9 cellular contexts compared by ENCODE assay signal in genomic region chr17:74452027-74452840, GRCh38. TPM values are rescaled to one million over a fixed set of nuclear protein-coding genes. Genes with fewer than 3 reads are reported as not detected.
DNase-seq lines count a peak whose midpoint lies in the region; ATAC-seq and TF ChIP-seq lines count a peak whose summit lies in the region.
"Had no signal": no experiment of that assay in that cellular context is flagged by ENCODE, and none has a peak within 500 bp of the region (broad histone marks: within the 10 kb centered on the region; RNA-seq: fewer than 3 reads in every experiment).

No MANE protein-coding gene starts in this region.

- H3K9me3 ChIP-seq in thyroid gland = no peaks in the 10 kb centered on the region

- peaks cover 17% of the 10 kb centered on the region for H3K27me3 Mint-ChIP-seq in activated CD4-positive, alpha-beta T cell treated with anti-CD3 and anti-CD28 coated beads, Interleukin-2, amount 10 ng/mL, durations not matched to agents 24 days and 14 days
- peaks cover 20% of the 10 kb centered on the region for H3K27me3 Mint-ChIP-seq in T-helper 1 cell treated with Interleukin-12 subunit alpha and Interleukin-12 subunit beta and Interleukin-4 antibody, amounts not matched to agents 30 μg/mL and 1 μg/mL, for 36 hours (ENCODE audit: low read depth)
- no peaks in the 10 kb centered on the region for H3K27me3 Mint-ChIP-seq in activated T-cell treated with anti-CD3 and anti-CD28 coated beads, Interleukin-2, amount 50 U/mL, for 4 hours (ENCODE audit: low read depth)

- no peak overlapping the region for H3K4me3 ChIP-seq in thyroid gland (replicated peaks in 1 of 3)

- H3K4me1 Mint-ChIP-seq in activated CD4-positive, alpha-beta T cell treated with anti-CD3 and anti-CD28 coated beads, Interleukin-2, amount 10 ng/mL, durations not matched to agents 24 days and 14 days = peaks cover 18% of the 10 kb centered on the region
- peaks cover 8% of the 10 kb centered on the region for H3K4me1 Mint-ChIP-seq in T-helper 1 cell treated with Interleukin-12 subunit alpha and Interleukin-12 subunit beta and Interleukin-4 antibody, amounts not matched to agents 30 μg/mL and 1 μg/mL, for 36 hours (ENCODE audit: low read depth)
- H3K4me1 Mint-ChIP-seq in activated T-cell treated with anti-CD3 and anti-CD28 coated beads, Interleukin-2, amount 50 U/mL, for 4 hours (ENCODE audit: low read depth) = peaks cover 12% of the 10 kb centered on the region

- H3K27ac ChIP-seq in thyroid gland = peak overlapping the region; percentile 53 to 92 (median 77)
- H3K27ac ChIP-seq: HL-60 had no signal

- 63 to 70% methylated on average over 16 of the region's 16 CpGs for WGBS in thyroid gland, 2 donors

- H3K36me3 ChIP-seq in thyroid gland = no peaks in the 10 kb centered on the region

- intact Hi-C loops in activated CD4-positive, alpha-beta T cell treated with anti-CD3 and anti-CD28 coated beads, Interleukin-2, amount 10 ng/mL, durations not matched to agents 24 days and 14 days (cut with micrococcal nuclease) = loop anchor here (10.0 kb wide), 1 partner anchor 147 kb away; no protein-coding TSS in a partner anchor
- intact Hi-C loops in thyroid gland (cut with DNase I) = loop anchor here (5.0 kb wide), 1 partner anchor 240 kb away; the partner anchor contains the start of gene TTYH2

- peak overlapping the region; percentile 44 for H3K4me3 Mint-ChIP-seq in activated CD4-positive, alpha-beta T cell treated with anti-CD3 and anti-CD28 coated beads, Interleukin-2, amount 10 ng/mL, durations not matched to agents 24 days and 14 days
- peak overlapping the region; percentile 62 for H3K4me3 Mint-ChIP-seq in T-helper 1 cell treated with Interleukin-12 subunit alpha and Interleukin-12 subunit beta and Interleukin-4 antibody, amounts not matched to agents 30 μg/mL and 1 μg/mL, for 36 hours
- no peak overlapping the region for H3K4me3 Mint-ChIP-seq in activated T-cell treated with anti-CD3 and anti-CD28 coated beads, Interleukin-2, amount 50 U/mL, for 4 hours

- no peaks in the 10 kb centered on the region for H3K9me3 Mint-ChIP-seq in activated CD4-positive, alpha-beta T cell treated with anti-CD3 and anti-CD28 coated beads, Interleukin-2, amount 10 ng/mL, durations not matched to agents 24 days and 14 days
- no peaks in the 10 kb centered on the region for H3K9me3 Mint-ChIP-seq in T-helper 1 cell treated with Interleukin-12 subunit alpha and Interleukin-12 subunit beta and Interleukin-4 antibody, amounts not matched to agents 30 μg/mL and 1 μg/mL, for 36 hours
- no peaks in the 10 kb centered on the region for H3K9me3 Mint-ChIP-seq in activated T-cell treated with anti-CD3 and anti-CD28 coated beads, Interleukin-2, amount 50 U/mL, for 4 hours

- no peaks in the 10 kb centered on the region for H3K36me3 Mint-ChIP-seq in activated CD4-positive, alpha-beta T cell treated with anti-CD3 and anti-CD28 coated beads, Interleukin-2, amount 10 ng/mL, durations not matched to agents 24 days and 14 days (ENCODE audit: low read depth)
- H3K36me3 Mint-ChIP-seq in T-helper 1 cell treated with Interleukin-12 subunit alpha and Interleukin-12 subunit beta and Interleukin-4 antibody, amounts not matched to agents 30 μg/mL and 1 μg/mL, for 36 hours (ENCODE audit: low read depth) = no peaks in the 10 kb centered on the region
- H3K36me3 Mint-ChIP-seq in activated T-cell treated with anti-CD3 and anti-CD28 coated beads, Interleukin-2, amount 50 U/mL, for 4 hours (ENCODE audit: insufficient read depth) = no peaks in the 10 kb centered on the region

- ATAC-seq in HG03520 (IDR thresholded peaks at IDR 0.05; ENCODE audit: unreplicated experiment) = no peak
- no peak for ATAC-seq in activated T-cell treated with anti-CD3 and anti-CD28 coated beads, Interleukin-2, amount 50 U/mL, for 4 hours
- ATAC-seq in HG02678 (IDR thresholded peaks at IDR 0.05; ENCODE audit: unreplicated experiment) = no peak

- DNase-seq in activated CD4-positive, alpha-beta T cell treated with anti-CD3 and anti-CD28 coated beads, Interleukin-2, amount 10 ng/mL, durations not matched to agents 24 days and 14 days = peak; percentile 73
- DNase-seq in activated CD4-positive, alpha-beta T cell treated with anti-CD3 and anti-CD28 coated beads, Interleukin-2, amount 50 U/mL, for 4 hours = no peak
- peak; percentile 72 for DNase-seq in islet precursor cell
- no peak for DNase-seq in thyroid gland
- no peak for DNase-seq in activated T-cell treated with anti-CD3 and anti-CD28 coated beads, Interleukin-2, amount 50 U/mL, for 4 hours

- H3K4me1 ChIP-seq in thyroid gland = peaks cover 27 to 69% of the 10 kb centered on the region in 2 donors

- H3K27ac Mint-ChIP-seq in activated CD4-positive, alpha-beta T cell treated with anti-CD3 and anti-CD28 coated beads, Interleukin-2, amount 10 ng/mL, durations not matched to agents 24 days and 14 days = no peak overlapping the region
- H3K27ac Mint-ChIP-seq in T-helper 1 cell treated with Interleukin-12 subunit alpha and Interleukin-12 subunit beta and Interleukin-4 antibody, amounts not matched to agents 30 μg/mL and 1 μg/mL, for 36 hours = peak overlapping the region; percentile 14

- no peaks in the 10 kb centered on the region for H3K27me3 ChIP-seq in thyroid gland

- no peak for TF ChIP-seq CTCF in thyroid gland (IDR thresholded peaks at IDR 0.05)

- no peak for TF ChIP-seq POLR2A in thyroid gland (IDR thresholded peaks at IDR 0.05)

RNA-seq across cellular contexts. Expression of gene CD300A, which starts 14.2 kb away (rescaled TPM):
- total RNA-seq in activated CD4-positive, alpha-beta T cell treated with anti-CD3 and anti-CD28 coated beads, Interleukin-2, amount 10 ng/mL, durations not matched to agents 24 days and 14 days = 14.9 and 15.3 TPM in 2 replicates
- total RNA-seq in thyroid gland = 1 to 10 TPM in 2 of 4 donors, under 1 TPM in 2; 0.78 to 5.8 (median 2.1) TPM
- total RNA-seq in activated T-cell treated with anti-CD3 and anti-CD28 coated beads, Interleukin-2, amount 50 U/mL, for 4 hours = 1 to 10 TPM; 1.3 to 2.6 (median 2.1) TPM

RNA-seq across cellular contexts. Expression of gene GPRC5C, which starts 20.3 kb away (rescaled TPM):
- total RNA-seq in activated CD4-positive, alpha-beta T cell treated with anti-CD3 and anti-CD28 coated beads, Interleukin-2, amount 10 ng/mL, durations not matched to agents 24 days and 14 days = 0.42 and 0.54 TPM in 2 replicates
- total RNA-seq in thyroid gland = 100 to 1,000 TPM in 3 of 4 donors, 10 to 100 TPM in 1; 73.2 to 194 (median 163) TPM
- total RNA-seq in activated T-cell treated with anti-CD3 and anti-CD28 coated beads, Interleukin-2, amount 50 U/mL, for 4 hours = under 1 TPM; 0.49 to 0.76 (median 0.63) TPM

Comparison
In these comparisons a context has a peak if more than half of its experiments do, and no peak if none do; other contexts are left out.
1. DNase-seq: peak in activated CD4-positive, alpha-beta T cell treated with anti-CD3 and anti-CD28 coated beads, Interleukin-2, amount 10 ng/mL, durations not matched to agents 24 days and 14 days (single experiment) and islet precursor cell (single experiment); none in activated CD4-positive, alpha-beta T cell treated with anti-CD3 and anti-CD28 coated beads, Interleukin-2, amount 50 U/mL, for 4 hours (0 of 2), thyroid gland (0 of 2) and activated T-cell treated with anti-CD3 and anti-CD28 coated beads, Interleukin-2, amount 50 U/mL, for 4 hours (single experiment).
2. RNA of gene GPRC5C, which starts 20.3 kb away (total RNA-seq): 73.2 to 194 TPM in thyroid gland; 0.49 to 0.76 TPM in activated T-cell treated with anti-CD3 and anti-CD28 coated beads, Interleukin-2, amount 50 U/mL, for 4 hours and 0.42 to 0.54 TPM in activated CD4-positive, alpha-beta T cell treated with anti-CD3 and anti-CD28 coated beads, Interleukin-2, amount 10 ng/mL, durations not matched to agents 24 days and 14 days; every median in the first group is over 10 times any median in the second.